In genomic region chr3:122893282-122893681, GRCh38 we compare ENCODE assay signal across 1 cellular context.
TF ChIP-seq lines count a peak whose summit lies in the region.

No MANE protein-coding gene starts in this region.

TF ChIP-seq in GM23338, 12 proteins besides CTCF, POLR2A, EP300 and RAD21:
- TF ChIP-seq ZNF462 (CRISPR knock-in tag; IDR thresholded peaks at IDR 0.05) (no peak), NANOG (IDR thresholded peaks at IDR 0.05; ENCODE audit: borderline replicate concordance) (no peak), EZH2phosphoT487 (IDR thresholded peaks at IDR 0.05; ENCODE audit: unreplicated experiment) (no peak), ETS1 (IDR thresholded peaks at IDR 0.05) (no peak), JUNB (IDR thresholded peaks at IDR 0.05; ENCODE audit: unreplicated experiment) (no peak), ZNF331 (CRISPR knock-in tag; IDR thresholded peaks at IDR 0.05; ENCODE audit: low read depth) (no peak), POLR2AphosphoS5 (IDR thresholded peaks at IDR 0.05; ENCODE audit: low read depth) (no peak), REST (IDR thresholded peaks at IDR 0.05; ENCODE audit: unreplicated experiment) (no peak), STAT1 (IDR thresholded peaks at IDR 0.05; ENCODE audit: unreplicated experiment) (no peak), CREB1 (CRISPR knock-in tag; IDR thresholded peaks at IDR 0.05; ENCODE audit: low read depth) (no peak), ZNF114 (CRISPR knock-in tag; IDR thresholded peaks at IDR 0.05) (no peak), EZH2 (IDR thresholded peaks at IDR 0.05; ENCODE audit: low read depth, unreplicated experiment) (no peak)
